18 cellular contexts compared by ENCODE assay signal in the genomic region with DNA sequence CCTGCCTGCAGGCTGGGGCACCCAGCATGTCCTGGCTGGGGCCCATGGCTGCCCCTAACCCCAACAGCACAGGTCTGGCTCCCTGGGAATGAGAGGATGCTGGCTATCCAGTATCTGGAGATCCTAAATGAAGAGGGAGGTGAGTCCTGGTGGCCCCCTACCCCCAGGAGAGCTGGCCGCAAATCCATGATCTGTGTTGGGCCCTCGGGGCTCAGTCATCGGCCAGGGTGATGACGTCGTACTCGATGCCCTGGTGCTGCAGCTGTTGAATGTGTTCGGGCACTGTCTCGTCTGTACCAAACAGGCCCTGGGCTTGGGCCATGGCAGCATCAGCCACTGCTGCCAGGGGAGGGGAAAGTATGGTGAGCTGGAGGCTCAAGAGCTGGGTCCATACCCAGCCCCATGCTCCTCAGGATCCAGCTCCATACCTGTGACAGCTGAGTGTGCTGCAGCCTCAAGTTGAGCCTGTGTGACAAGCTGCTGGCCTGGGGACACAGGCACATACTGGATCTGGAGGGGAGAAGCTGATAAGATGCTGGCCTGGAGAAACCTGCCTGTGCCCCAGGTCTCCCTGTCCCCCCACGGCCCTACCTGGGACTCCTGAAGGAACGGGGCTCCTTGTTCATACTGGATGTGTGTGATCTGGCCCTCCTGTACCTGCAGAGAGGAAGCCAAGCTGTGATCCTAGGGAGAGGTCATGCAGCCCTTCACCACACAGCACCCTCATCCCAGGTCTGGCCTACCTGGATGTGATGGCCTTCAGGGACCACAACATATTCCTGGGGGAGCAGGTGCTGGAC. TPM values are rescaled to one million over a fixed set of nuclear protein-coding genes. Genes with fewer than 3 reads are reported as not detected.
DNase-seq lines count a peak whose midpoint lies in the region; ATAC-seq and TF ChIP-seq lines count a peak whose summit lies in the region.
"Had no signal": no experiment of that assay in that cellular context is flagged by ENCODE, and none has a peak within 500 bp of the region (broad histone marks: within the 10 kb centered on the region; RNA-seq: fewer than 3 reads in every experiment).

No MANE protein-coding gene starts in this region.

- H3K36me3 Mint-ChIP-seq in HFFc6 (ENCODE audit: low read depth) (peaks cover 38% of the 10 kb centered on the region), progenitor cell of endocrine pancreas (ENCODE audit: insufficient read depth) (peaks cover 11% of the 10 kb centered on the region)

- CTCF ChIA-PET in SK-N-SH (lab: Yijun Ruan, JAX), result interaction anchor here (0.7 to 4.4 kb wide), 9 partner anchors 10 to 150 kb away, joined by 3 to 27 read pairs (median 8); a partner anchor contains a TSS

- 90% methylated on average over 6 of the region's 10 CpGs for WGBS in SK-N-SH (ENCODE audit: low lambda C conversion rate)

- H3K4me1 ChIP-seq in SK-N-SH (ENCODE audit: control insufficient read depth in 1 of 2, insufficient read depth in 2 of 2, low read depth in 1 of 2, low read length in 1 of 2), result peaks cover 0 to 5% of the 10 kb centered on the region in 2 experiments; a peak in 1 of 4 replicates
- H3K4me1 ChIP-seq: foreskin keratinocyte had no signal

- peaks cover 29 to 90% of the 10 kb centered on the region in 2 experiments for H3K36me3 ChIP-seq in SK-N-SH (replicated peaks in 1 of 2; ENCODE audit: control insufficient read depth in 1 of 2, insufficient read depth in 2 of 2, low read length in 1 of 2)

- no peaks in the 10 kb centered on the region for H3K9me2 ChIP-seq in SK-N-SH

- no peaks in the 10 kb centered on the region for H3F3A ChIP-seq in SK-N-SH (replicated peaks; ENCODE audit: insufficient read depth)

- H3K4me3 ChIP-seq in SK-N-SH (ENCODE audit: low read depth in 2 of 2, low read length in 1 of 2), result no peak overlapping the region
- H3K4me3 ChIP-seq: GM23248, PC-9, thoracic aorta had no signal

- TF ChIP-seq EP300 in SK-N-SH (IDR thresholded peaks at IDR 0.05; ENCODE audit: borderline replicate concordance in 1 of 2, low read depth in 1 of 2, low read length in 1 of 2), result no peak

- H3K27me3 ChIP-seq in SK-N-SH (ENCODE audit: insufficient read depth), result no peaks in the 10 kb centered on the region
- H3K27me3 ChIP-seq: foreskin keratinocyte had no signal

- H3K4me2 ChIP-seq in SK-N-SH, result no peak overlapping the region
- H3K4me2 ChIP-seq: PC-9 had no signal

- H3K4me1 Mint-ChIP-seq in HFFc6 (ENCODE audit: low read depth) (peaks cover 14% of the 10 kb centered on the region), progenitor cell of endocrine pancreas (ENCODE audit: low read depth) (no peaks in the 10 kb centered on the region)

- no peak for TF ChIP-seq RAD21 in SK-N-SH (IDR thresholded peaks at IDR 0.05; ENCODE audit: low read length)

- H3K27ac Mint-ChIP-seq in HFFc6 (peak overlapping the region; percentile 10; the same call in 1 of the 2 replicates), progenitor cell of endocrine pancreas (peak overlapping the region; percentile 67)

- peaks cover 9% of the 10 kb centered on the region for H3K27me3 Mint-ChIP-seq in HFFc6 (ENCODE audit: insufficient read depth)
- H3K27me3 Mint-ChIP-seq in progenitor cell of endocrine pancreas, result no peaks in the 10 kb centered on the region

- POLR2A ChIA-PET in SK-N-SH (lab: Yijun Ruan, JAX), result interaction anchor here (1.1 to 4.6 kb wide), 6 partner anchors 9 to 115 kb away, joined by 3 to 41 read pairs (median 4); a partner anchor contains a TSS

- H3K4me3 Mint-ChIP-seq in HFFc6 (no peak overlapping the region), progenitor cell of endocrine pancreas (ENCODE audit: low read depth) (no peak overlapping the region)

- TF ChIP-seq CTCF in SK-N-SH (IDR thresholded peaks at IDR 0.05) (no peak), HFFc6 (IDR thresholded peaks at IDR 0.05) (no peak), progenitor cell of endocrine pancreas (IDR thresholded peaks at IDR 0.05; ENCODE audit: unreplicated experiment) (no peak)

- H3K27ac ChIP-seq in SK-N-SH (ENCODE audit: low read depth in 2 of 2, low read length in 1 of 2), result peak overlapping the region in 1 of 2 experiments; percentile 34; a peak in 1 of 4 replicates
- H3K27ac ChIP-seq: foreskin keratinocyte, GM23248, PC-9, thoracic aorta had no signal

- H2AFZ ChIP-seq in SK-N-SH (ENCODE audit: low read depth), result no peak overlapping the region
- H2AFZ ChIP-seq: GM23248, PC-9 had no signal

- ATAC-seq in SK-N-SH treated with all-trans-retinoic acid at 6 μM for 48 hours (peak; percentile 1; the same call in 1 of the 3 replicates), GM21619 (IDR thresholded peaks at IDR 0.05; ENCODE audit: unreplicated experiment) (no peak), HG03175 (IDR thresholded peaks at IDR 0.05; ENCODE audit: unreplicated experiment) (no peak)
- ATAC-seq: foreskin keratinocyte had no signal

- H3K9me3 Mint-ChIP-seq in HFFc6, result no peaks in the 10 kb centered on the region
- H3K9me3 Mint-ChIP-seq in progenitor cell of endocrine pancreas (ENCODE audit: low read depth), result no peaks in the 10 kb centered on the region

- H4K20me1 ChIP-seq in SK-N-SH (ENCODE audit: insufficient read depth), result no peaks in the 10 kb centered on the region

- no peaks in the 10 kb centered on the region for H3K79me2 ChIP-seq in SK-N-SH (ENCODE audit: insufficient read depth)

- DNase-seq in SK-N-SH (no peak), HFFc6 (no peak), cerebellar cortex (ENCODE audit: low spot score) (peak; percentile 16), progenitor cell of endocrine pancreas (ENCODE audit: low spot score, unreplicated experiment) (no peak), HCEC 1CT (no peak)
- DNase-seq: 8988T, dermis blood vessel endothelial cell, DMS 273 treated with DMSO at 0.1 percent for 48 hours, foreskin keratinocyte, GM23248, NCI-H1048, NCI-H226, T1000 had no signal

- H3K9ac ChIP-seq in SK-N-SH, result no peak overlapping the region
- H3K9ac ChIP-seq: GM23248 had no signal

- no peaks in the 10 kb centered on the region for H3K9me3 ChIP-seq in SK-N-SH
- H3K9me3 ChIP-seq: thoracic aorta had no signal

TF ChIP-seq in SK-N-SH treated with all-trans-retinoic acid at 6 μM for 48 hours, 23 proteins besides CTCF, POLR2A, EP300 and RAD21 (continues in another document):
- TF ChIP-seq ZNF8 (CRISPR knock-in tag; IDR thresholded peaks at IDR 0.05), result no peak

TF ChIP-seq in SK-N-SH, 30 proteins besides CTCF, POLR2A, EP300 and RAD21 (continues in another document):
- no peak for TF ChIP-seq TCF12 (IDR thresholded peaks at IDR 0.05)
- no peak for TF ChIP-seq FOSL2 (IDR thresholded peaks at IDR 0.05; ENCODE audit: borderline replicate concordance, low read depth)
- no peak for TF ChIP-seq MXI1 (IDR thresholded peaks at IDR 0.05; ENCODE audit: low read depth, low read length)
- no peak for TF ChIP-seq TEAD4 (IDR thresholded peaks at IDR 0.05; ENCODE audit: borderline replicate concordance, insufficient read depth)
- TF ChIP-seq EZH2phosphoT487 (IDR thresholded peaks at IDR 0.05; ENCODE audit: borderline replicate concordance, low read depth), result no peak
- TF ChIP-seq GATA2 (CRISPR knock-in tag; IDR thresholded peaks at IDR 0.05), result no peak
- no peak for TF ChIP-seq NFIC (IDR thresholded peaks at IDR 0.05; ENCODE audit: borderline replicate concordance)
- TF ChIP-seq, protein P1, sequence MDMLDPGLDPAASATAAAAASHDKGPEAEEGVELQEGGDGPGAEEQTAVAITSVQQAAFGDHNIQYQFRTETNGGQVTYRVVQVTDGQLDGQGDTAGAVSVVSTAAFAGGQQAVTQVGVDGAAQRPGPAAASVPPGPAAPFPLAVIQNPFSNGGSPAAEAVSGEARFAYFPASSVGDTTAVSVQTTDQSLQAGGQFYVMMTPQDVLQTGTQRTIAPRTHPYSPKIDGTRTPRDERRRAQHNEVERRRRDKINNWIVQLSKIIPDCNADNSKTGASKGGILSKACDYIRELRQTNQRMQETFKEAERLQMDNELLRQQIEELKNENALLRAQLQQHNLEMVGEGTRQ (IDR thresholded peaks at IDR 0.05; ENCODE audit: borderline replicate concordance, low read depth, low read length), result no peak
- TF ChIP-seq, protein P2, sequence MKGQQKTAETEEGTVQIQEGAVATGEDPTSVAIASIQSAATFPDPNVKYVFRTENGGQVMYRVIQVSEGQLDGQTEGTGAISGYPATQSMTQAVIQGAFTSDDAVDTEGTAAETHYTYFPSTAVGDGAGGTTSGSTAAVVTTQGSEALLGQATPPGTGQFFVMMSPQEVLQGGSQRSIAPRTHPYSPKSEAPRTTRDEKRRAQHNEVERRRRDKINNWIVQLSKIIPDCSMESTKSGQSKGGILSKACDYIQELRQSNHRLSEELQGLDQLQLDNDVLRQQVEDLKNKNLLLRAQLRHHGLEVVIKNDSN (IDR thresholded peaks at IDR 0.05; ENCODE audit: borderline replicate concordance, low read depth), result no peak

RNA-seq across cellular contexts. Expression of a gene that starts 14.5 kb away (rescaled TPM):
- 18.2 and 23.1 TPM in 2 replicates for polyA plus RNA-seq in SK-N-SH (2012; rRNA removed)
- 12.0 and 16.5 TPM in 2 replicates for polyA plus RNA-seq in SK-N-SH (2012; cell fraction: cytosol; rRNA removed)
- 30.5 and 34.6 TPM in 2 replicates for polyA plus RNA-seq in SK-N-SH (2012; cell fraction: nucleus; rRNA removed)
- 10 to 100 TPM; 14.8 to 23.1 (median 19.5) TPM for total RNA-seq in HFFc6 (2021; fragmentation: NEBNext Ultra II Directional; extraction: Animal tissue kit (Norgen Biotek cat#: 25700))
- total RNA-seq in progenitor cell of endocrine pancreas, result 37.8 and 38.2 TPM in 2 replicates

RNA-seq across cellular contexts. Expression of a gene that starts 23.1 kb away (rescaled TPM):
- 8.5 and 11.7 TPM in 2 replicates for polyA plus RNA-seq in SK-N-SH (2012; rRNA removed)
- 3.0 and 4.5 TPM in 2 replicates for polyA plus RNA-seq in SK-N-SH (2012; cell fraction: cytosol; rRNA removed)
- 47.8 and 52.8 TPM in 2 replicates for polyA plus RNA-seq in SK-N-SH (2012; cell fraction: nucleus; rRNA removed)
- 10 to 100 TPM; 13.1 to 14.6 (median 13.5) TPM for total RNA-seq in HFFc6 (2021; fragmentation: NEBNext Ultra II Directional; extraction: Animal tissue kit (Norgen Biotek cat#: 25700))
- total RNA-seq in progenitor cell of endocrine pancreas, result 27.4 and 28.5 TPM in 2 replicates

RNA-seq across cellular contexts. Expression of a gene that starts 37.0 kb away (rescaled TPM):
- 114 and 154 TPM in 2 replicates for polyA plus RNA-seq in SK-N-SH (2012; rRNA removed)
- polyA plus RNA-seq in SK-N-SH (2012; cell fraction: cytosol; rRNA removed), result 68.2 and 102 TPM in 2 replicates
- 169 and 176 TPM in 2 replicates for polyA plus RNA-seq in SK-N-SH (2012; cell fraction: nucleus; rRNA removed)
- 10 to 100 TPM in 5 of 6 experiments, 1 to 10 TPM in 1; 8.3 to 13.6 (median 11.1) TPM for total RNA-seq in HFFc6 (2021; fragmentation: NEBNext Ultra II Directional; extraction: Animal tissue kit (Norgen Biotek cat#: 25700))
- 28.6 and 29.6 TPM in 2 replicates for total RNA-seq in progenitor cell of endocrine pancreas

RNA-seq across cellular contexts. Expression of a gene that starts 57.8 kb away (rescaled TPM):
- 338 and 363 TPM in 2 replicates for polyA plus RNA-seq in SK-N-SH (2012; rRNA removed)
- polyA plus RNA-seq in SK-N-SH (2012; cell fraction: cytosol; rRNA removed), result 162 and 242 TPM in 2 replicates
- polyA plus RNA-seq in SK-N-SH (2012; cell fraction: nucleus; rRNA removed), result 656 and 683 TPM in 2 replicates
- total RNA-seq in HFFc6 (2021; fragmentation: NEBNext Ultra II Directional; extraction: Animal tissue kit (Norgen Biotek cat#: 25700)), result 100 to 1,000 TPM; 133 to 176 (median 155) TPM
- total RNA-seq in progenitor cell of endocrine pancreas, result 91.3 and 92.1 TPM in 2 replicates

RNA-seq across cellular contexts. Expression of a gene that starts 57.9 kb away (rescaled TPM):
- 3.5 and 4.7 TPM in 2 replicates for polyA plus RNA-seq in SK-N-SH (2012; rRNA removed)
- 1.3 and 1.9 TPM in 2 replicates for polyA plus RNA-seq in SK-N-SH (2012; cell fraction: cytosol; rRNA removed)
- polyA plus RNA-seq in SK-N-SH (2012; cell fraction: nucleus; rRNA removed), result 21.3 and 22.3 TPM in 2 replicates
- 1 to 10 TPM; 1.5 to 2.3 (median 1.9) TPM for total RNA-seq in HFFc6 (2021; fragmentation: NEBNext Ultra II Directional; extraction: Animal tissue kit (Norgen Biotek cat#: 25700))
- 6.3 and 8.4 TPM in 2 replicates for total RNA-seq in progenitor cell of endocrine pancreas
